Comparison of ENCODE assay signal across 11 cellular contexts in the genomic region with DNA sequence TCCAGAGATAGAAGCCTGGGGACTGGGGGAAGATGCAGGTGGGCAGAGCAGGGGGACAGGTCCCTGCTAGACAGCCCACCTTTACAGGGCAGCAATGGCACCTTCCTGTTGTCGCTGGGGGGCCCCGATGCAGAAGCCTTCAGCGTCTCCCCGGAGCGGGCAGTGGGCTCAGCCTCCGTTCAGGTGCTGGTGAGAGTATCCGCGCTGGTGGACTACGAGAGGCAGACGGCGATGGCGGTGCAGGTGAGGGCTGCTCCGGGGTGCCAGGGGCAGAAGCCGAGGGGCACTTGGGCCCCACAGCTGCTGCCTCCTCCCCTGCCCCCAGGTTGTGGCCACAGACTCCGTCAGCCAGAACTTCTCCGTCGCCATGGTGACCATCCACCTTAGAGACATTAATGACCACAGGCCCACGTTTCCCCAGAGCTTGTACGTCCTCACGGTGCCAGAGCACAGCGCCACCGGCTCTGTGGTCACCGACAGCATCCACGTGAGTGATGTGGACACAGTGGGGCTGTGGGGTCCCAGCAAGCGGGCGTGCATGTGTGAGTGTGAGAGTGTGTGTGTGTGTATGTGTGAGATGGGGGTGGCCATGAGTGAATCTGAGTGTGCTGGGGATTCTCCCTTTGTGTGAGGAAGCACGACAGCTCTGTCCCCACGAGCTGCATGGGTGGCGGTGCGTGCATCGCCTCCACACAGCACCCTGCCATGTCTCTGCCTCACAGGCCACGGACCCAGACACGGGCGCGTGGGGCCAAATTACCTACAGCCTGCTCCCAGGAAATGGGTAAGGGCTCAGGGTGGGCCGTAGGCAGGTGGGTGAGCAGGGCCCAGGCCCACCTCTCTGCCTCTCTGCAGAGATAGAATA.
"Had no signal": no experiment of that assay in that cellular context is flagged by ENCODE, and none has a peak within 500 bp of the region (broad histone marks: within the 10 kb centered on the region; RNA-seq: fewer than 3 reads in every experiment).

No MANE protein-coding gene starts in this region.

- H3K4me3 Mint-ChIP-seq: activated CD4-positive, alpha-beta memory T cell treated with anti-CD3 and anti-CD28 coated beads for 36 hours; activated CD8-positive, alpha-beta memory T cell treated with anti-CD3 and anti-CD28 coated beads, Interleukin-2, amount 10 ng/mL, durations not matched to agents 7 days and 5 days; activated T-cell treated with anti-CD3 and anti-CD28 coated beads, Interleukin-2, amount 50 U/mL, for 24 hours; natural killer cell; stimulated activated naive CD8-positive, alpha-beta T cell treated with anti-CD3 and anti-CD28 coated beads, Interleukin-15, amount 100 ng/mL, for 72 hours; type B pancreatic cell had no signal

- DNase-seq: activated T-cell treated with anti-CD3 and anti-CD28 coated beads, Interleukin-2, amount 50 U/mL, for 24 hours; natural killer cell; occipital lobe had no signal

- H3K27ac ChIP-seq: cardiac muscle cell, dorsolateral prefrontal cortex, gastroesophageal sphincter, left lung had no signal

- H3K27me3 Mint-ChIP-seq: activated CD4-positive, alpha-beta memory T cell treated with anti-CD3 and anti-CD28 coated beads for 36 hours; activated T-cell treated with anti-CD3 and anti-CD28 coated beads, Interleukin-2, amount 50 U/mL, for 24 hours; stimulated activated naive CD8-positive, alpha-beta T cell treated with anti-CD3 and anti-CD28 coated beads, Interleukin-15, amount 100 ng/mL, for 72 hours had no signal

- H3K9me3 Mint-ChIP-seq: activated CD4-positive, alpha-beta memory T cell treated with anti-CD3 and anti-CD28 coated beads for 36 hours; activated T-cell treated with anti-CD3 and anti-CD28 coated beads, Interleukin-2, amount 50 U/mL, for 24 hours; natural killer cell; stimulated activated naive CD8-positive, alpha-beta T cell treated with anti-CD3 and anti-CD28 coated beads, Interleukin-15, amount 100 ng/mL, for 72 hours; type B pancreatic cell had no signal

- H3K36me3 Mint-ChIP-seq: activated CD4-positive, alpha-beta memory T cell treated with anti-CD3 and anti-CD28 coated beads for 36 hours; activated CD8-positive, alpha-beta memory T cell treated with anti-CD3 and anti-CD28 coated beads, Interleukin-2, amount 10 ng/mL, durations not matched to agents 7 days and 5 days; natural killer cell; type B pancreatic cell had no signal

- ATAC-seq: gastroesophageal sphincter; stimulated activated naive CD8-positive, alpha-beta T cell treated with anti-CD3 and anti-CD28 coated beads, Interleukin-15, amount 100 ng/mL, for 72 hours had no signal

- H3K27ac Mint-ChIP-seq: activated CD4-positive, alpha-beta memory T cell treated with anti-CD3 and anti-CD28 coated beads for 36 hours; activated CD8-positive, alpha-beta memory T cell treated with anti-CD3 and anti-CD28 coated beads, Interleukin-2, amount 10 ng/mL, durations not matched to agents 7 days and 5 days; activated T-cell treated with anti-CD3 and anti-CD28 coated beads, Interleukin-2, amount 50 U/mL, for 24 hours; natural killer cell; stimulated activated naive CD8-positive, alpha-beta T cell treated with anti-CD3 and anti-CD28 coated beads, Interleukin-15, amount 100 ng/mL, for 72 hours; type B pancreatic cell had no signal
